8 cellular contexts compared by ENCODE assay signal in the genomic region with DNA sequence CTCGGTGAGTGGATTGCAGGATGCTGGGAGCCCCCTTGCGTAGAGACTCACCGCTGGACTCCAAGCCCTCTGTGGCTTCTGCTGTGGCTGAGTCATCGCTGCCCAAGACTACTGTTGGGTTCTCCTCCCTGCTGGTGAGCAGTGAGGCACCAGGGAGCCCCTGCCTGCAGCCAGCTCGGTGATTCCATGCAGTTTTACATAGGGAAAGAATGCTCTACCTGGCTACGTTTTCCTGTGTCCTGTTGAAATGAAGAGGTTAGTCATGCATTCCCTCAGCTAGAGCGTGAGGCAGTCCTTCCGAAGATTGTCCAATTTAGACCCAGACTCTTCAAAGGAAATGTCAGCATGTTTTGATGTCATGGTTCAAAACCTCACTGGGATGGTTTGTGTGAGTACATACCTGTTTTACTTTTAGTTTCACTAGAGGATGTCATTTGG.
A peak's percentile ranks its signal among the peaks of the same experiment; 100 is the strongest.
DNase-seq lines count a peak whose midpoint lies in the region; ATAC-seq and TF ChIP-seq lines count a peak whose summit lies in the region.

No MANE protein-coding gene starts in this region.

- ATAC-seq in HG03378 (IDR thresholded peaks at IDR 0.05; ENCODE audit: unreplicated experiment) (peak; percentile 43), memory B cell (ENCODE audit: low read depth) (peak; percentile 61), GM19395 (IDR thresholded peaks at IDR 0.05; ENCODE audit: unreplicated experiment) (no peak)

- H3K9me3 Mint-ChIP-seq in memory B cell = no peaks in the 10 kb centered on the region

- no peak for TF ChIP-seq CTCF in GM13977 (IDR thresholded peaks at IDR 0.05; ENCODE audit: extremely low read depth, insufficient read depth, missing control alignments)

- DNase-seq in GM13977 (ENCODE audit: low spot score) = peak; percentile 48
- DNase-seq in activated CD8-positive, alpha-beta memory T cell treated with anti-CD3 and anti-CD28 coated beads for 24 hours = peak; percentile 73
- DNase-seq in memory B cell (ENCODE audit: low spot score in 2 of 2) = no peak
- no peak for DNase-seq in D341Med (ENCODE audit: low spot score)
- DNase-seq in NCI-H1436 (lab: John Stamatoyannopoulos, UW) = no peak
- DNase-seq in Ammon's horn (ENCODE audit: low spot score) = no peak

- H3K4me3 Mint-ChIP-seq in memory B cell = peak overlapping the region; percentile 84

- peaks cover 2% of the 10 kb centered on the region for H3K36me3 Mint-ChIP-seq in memory B cell

- H3K27ac Mint-ChIP-seq in memory B cell = peak overlapping the region; percentile 98

- H3K27me3 Mint-ChIP-seq in memory B cell = no peaks in the 10 kb centered on the region

- in situ Hi-C loops in GM13977 (cut with MboI; ENCODE audit: low pct_unique_long_range_greater_than_20kb, low sequenced_read_pairs, unreplicated experiment) = no loop called here

- peaks cover 48% of the 10 kb centered on the region for H3K4me1 Mint-ChIP-seq in memory B cell

Comparison
In these comparisons a context has a peak if more than half of its experiments do, and no peak if none do; other contexts are left out.
1. DNase-seq: peak in GM13977 (single experiment) and activated CD8-positive, alpha-beta memory T cell treated with anti-CD3 and anti-CD28 coated beads for 24 hours (single experiment); none in memory B cell (0 of 2), D341Med (single experiment), NCI-H1436 (single experiment) and Ammon's horn (single experiment).